20 cellular contexts compared by ENCODE assay signal in genomic region chr12:89247962-89248361, GRCh38.
A peak's percentile ranks its signal among the peaks of the same experiment; 100 is the strongest.
DNase-seq lines count a peak whose midpoint lies in the region; ATAC-seq and TF ChIP-seq lines count a peak whose summit lies in the region.
"Had no signal": no experiment of that assay in that cellular context is flagged by ENCODE, and none has a peak within 500 bp of the region (broad histone marks: within the 10 kb centered on the region; RNA-seq: fewer than 3 reads in every experiment).

No MANE protein-coding gene starts in this region.

- no peak overlapping the region for H2BK12ac ChIP-seq in mesenchymal stem cell (ENCODE audit: low read length in 2 of 2)

- TF ChIP-seq CTCF in AG10803 (conservative IDR thresholded peaks at IDR 0.05; ENCODE audit: low read length) = no peak

- H2BK120ac ChIP-seq in mesenchymal stem cell (ENCODE audit: low read depth, low read length) = no peak overlapping the region

- H3K9me3 ChIP-seq in adipocyte (ENCODE audit: control insufficient read depth, low read length) (no peaks in the 10 kb centered on the region), mesenchymal stem cell (ENCODE audit: control insufficient read depth, low read length) (no peaks in the 10 kb centered on the region)
- H3K9me3 ChIP-seq: gastroesophageal sphincter, pancreas had no signal

- no peaks in the 10 kb centered on the region for H3K79me1 ChIP-seq in mesenchymal stem cell (replicated peaks; ENCODE audit: low read length, poor library complexity, severe bottlenecking)

- H3K36me3 ChIP-seq in adipocyte (ENCODE audit: control insufficient read depth, insufficient read depth, low read length, severe bottlenecking) (no peaks in the 10 kb centered on the region), mesenchymal stem cell (ENCODE audit: control insufficient read depth in 1 of 2, insufficient read depth in 2 of 2, low read depth in 1 of 2, low read length in 2 of 2) (no peaks in the 10 kb centered on the region)
- H3K36me3 ChIP-seq: gastroesophageal sphincter, pancreas had no signal

- H2AK5ac ChIP-seq in mesenchymal stem cell (ENCODE audit: low read length, severe bottlenecking) = no peak overlapping the region

- H2BK5ac ChIP-seq in mesenchymal stem cell (ENCODE audit: low read depth, low read length, poor library complexity, severe bottlenecking) = no peak overlapping the region

- H3K4me3 ChIP-seq in AG10803 (ENCODE audit: low read length) (no peak overlapping the region), adipocyte (ENCODE audit: low read length) (no peak overlapping the region), mesenchymal stem cell (ENCODE audit: insufficient read depth in 1 of 2, low read depth in 1 of 2, low read length in 2 of 2) (no peak overlapping the region)
- H3K4me3 ChIP-seq: gastroesophageal sphincter, pancreas had no signal

- 100% methylated on average over 1 of the region's 2 CpGs for WGBS in mesenchymal stem cell

- H4K8ac ChIP-seq in mesenchymal stem cell (ENCODE audit: low read length) = no peak overlapping the region

- no peak overlapping the region for H2BK15ac ChIP-seq in mesenchymal stem cell (ENCODE audit: low read depth, poor library complexity, severe bottlenecking)

- H4K91ac ChIP-seq in mesenchymal stem cell (ENCODE audit: low read length) = no peak overlapping the region

- DNase-seq in AG10803 (ENCODE audit: low read depth) (peak; percentile 75), GM03348 (ENCODE audit: low spot score) (peak; percentile 58), adipocyte (ENCODE audit: low read depth) (peak; percentile 50), mesenchymal stem cell (no peak), NCI-H1417 (lab: John Stamatoyannopoulos, UW) (no peak)
- no peak for DNase-seq in effector CD4-positive, alpha-beta T cell
- DNase-seq: activated B cell treated with CpG ODN at 0.5 μM for 24 hours; activated CD4-positive, alpha-beta T cell treated with anti-CD3 and anti-CD28 coated beads, Interleukin-2, amount 50 U/mL, for 4 hours; activated naive CD8-positive, alpha-beta T cell treated with anti-CD3 and anti-CD28 coated beads for 36 hours; CD4-positive, alpha-beta T cell; pancreas; right cardiac atrium; stimulated activated CD4-positive, alpha-beta T cell treated with anti-CD3 and anti-CD28 coated beads, Interleukin-12 subunit alpha, Interleukin-12 subunit beta, amount 100 ng/mL, for 4 hours; stimulated activated CD4-positive, alpha-beta T cell treated with anti-CD3 and anti-CD28 coated beads, Interleukin-4, amount 100 ng/mL, for 24 hours; stimulated activated naive B cell treated with anti-CD40 and anti-IgM and Interleukin-4, amounts not matched to agents 10 μg/mL and 1 μg/mL and 100 μg/mL, for 72 hours; T1000 had no signal

- H3K18ac ChIP-seq in mesenchymal stem cell (ENCODE audit: low read depth in 1 of 2, low read length in 2 of 2) = no peak overlapping the region

- H3K4me1 ChIP-seq in adipocyte (ENCODE audit: control insufficient read depth, insufficient read depth, low read length) (peaks cover 38% of the 10 kb centered on the region), mesenchymal stem cell (ENCODE audit: control insufficient read depth, insufficient read depth, low read depth, low read length) (no peaks in the 10 kb centered on the region)

- no peak overlapping the region for H3K4ac ChIP-seq in mesenchymal stem cell (ENCODE audit: low read depth in 1 of 2, low read length in 2 of 2)

- no peak overlapping the region for H3K4me2 ChIP-seq in mesenchymal stem cell (ENCODE audit: low read length, poor library complexity, severe bottlenecking)

- H2AFZ ChIP-seq in mesenchymal stem cell (ENCODE audit: low read depth, low read length) = no peak overlapping the region

- no peak overlapping the region for H3K9ac ChIP-seq in adipocyte (ENCODE audit: low read length)
- H3K9ac ChIP-seq in mesenchymal stem cell (ENCODE audit: low read length) = peak overlapping the region; percentile 4

- no peak overlapping the region for H3K23ac ChIP-seq in mesenchymal stem cell (ENCODE audit: low read length in 2 of 2)

- H3K27ac ChIP-seq in mesenchymal stem cell (ENCODE audit: low read length, poor library complexity, severe bottlenecking) = no peak overlapping the region
- H3K27ac ChIP-seq: gastroesophageal sphincter, pancreas had no signal

- H3K27me3 ChIP-seq in adipocyte (replicated peaks; ENCODE audit: control insufficient read depth, insufficient read depth, low read length) (no peaks in the 10 kb centered on the region), mesenchymal stem cell (ENCODE audit: control insufficient read depth in 1 of 2, insufficient read depth in 1 of 2, low read length in 2 of 2) (no peaks in the 10 kb centered on the region)
- H3K27me3 ChIP-seq: gastroesophageal sphincter, pancreas had no signal

- no peak for ATAC-seq in GM21447 (IDR thresholded peaks at IDR 0.05; ENCODE audit: unreplicated experiment)
- ATAC-seq: gastroesophageal sphincter; natural killer cell treated with Interleukin-12 subunit alpha and Interleukin-12 subunit beta and Interleukin-15 and Interleukin-18, amount 100 ng/mL, for 72 hours; pancreas; right cardiac atrium; Right ventricle myocardium inferior; stimulated activated naive B cell treated with anti-CD40 and anti-IgM and Interleukin-4, amounts not matched to agents 10 μg/mL and 1 μg/mL and 100 μg/mL, for 72 hours had no signal

- H3K14ac ChIP-seq in mesenchymal stem cell (ENCODE audit: low read length in 2 of 2) = no peak overlapping the region

Comparison
In these comparisons a context has a peak if more than half of its experiments do, and no peak if none do; other contexts are left out.
1. DNase-seq: peak in AG10803 (single experiment), GM03348 (single experiment) and adipocyte (single experiment); none in mesenchymal stem cell (single experiment), effector CD4-positive, alpha-beta T cell (single experiment) and NCI-H1417 (0 of 3).